24 cellular contexts compared by ENCODE assay signal in the genomic region with DNA sequence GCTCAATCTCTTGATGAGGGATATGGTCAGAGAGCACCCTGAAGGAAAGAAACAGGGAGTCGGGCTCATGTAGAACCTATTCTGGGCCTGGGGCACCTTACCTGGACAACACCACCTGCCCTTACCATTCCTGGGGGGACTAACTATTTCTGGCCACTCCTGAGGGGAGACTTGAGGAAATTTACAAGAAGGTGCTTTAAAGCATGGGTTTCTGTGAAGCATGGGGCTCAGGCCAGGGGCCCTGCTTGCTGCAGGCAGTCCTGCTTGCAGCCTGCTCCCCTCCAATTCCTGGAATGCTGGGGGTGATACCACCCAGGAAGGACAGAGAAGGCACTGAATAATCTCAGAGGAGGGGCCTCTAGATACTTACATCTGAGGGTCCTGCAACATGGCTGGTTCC. TPM values are rescaled to one million over a fixed set of nuclear protein-coding genes. Genes with fewer than 3 reads are reported as not detected.
"Had no signal": no experiment of that assay in that cellular context is flagged by ENCODE, and none has a peak within 500 bp of the region (broad histone marks: within the 10 kb centered on the region; RNA-seq: fewer than 3 reads in every experiment).

No MANE protein-coding gene starts in this region.

- H3K4me3 ChIP-seq: ascending aorta, body of pancreas, SJCRH30 had no signal

- H3K9ac ChIP-seq: SK-N-SH had no signal

- H3K4me1 ChIP-seq: ascending aorta, body of pancreas, SJCRH30 had no signal

- H3K9me3 ChIP-seq: ascending aorta, body of pancreas, SJCRH30, SK-N-SH had no signal

- H3K36me3 ChIP-seq: ascending aorta, SJCRH30 had no signal

- H3K9me2 ChIP-seq: SK-N-SH had no signal

- DNase-seq: activated CD4-positive, alpha-beta T cell treated with anti-CD3 and anti-CD28 coated beads for 48 hours; activated CD4-positive, alpha-beta T cell treated with anti-CD3 and anti-CD28 coated beads, Interleukin-2, amount 50 U/mL, for 4 hours; activated CD8-positive, alpha-beta T cell treated with anti-CD3 and anti-CD28 coated beads, Interleukin-2, amount 10 ng/mL, durations not matched to agents 7 days and 5 days; activated effector memory CD4-positive, alpha-beta T cell treated with anti-CD3 and anti-CD28 coated beads, Interleukin-2, amount 50 U/mL, for 16 hours; activated naive CD4-positive, alpha-beta T cell treated with Interleukin-2 at 50 U/mL for 16 hours; activated naive CD8-positive, alpha-beta T cell treated with anti-CD3 and anti-CD28 coated beads, Interleukin-2, amount 50 U/mL, for 24 hours; activated T-cell treated with anti-CD3 and anti-CD28 coated beads, Interleukin-2, amount 50 U/mL, for 4 hours; amniotic stem cell; body of pancreas; MM.1S; NCI-H1105; NCI-H1436; NCI-H1694 treated with DMSO at 0.1 percent for 48 hours; NCI-H2029 treated with DMSO at 0.1 percent for 48 hours; NCI-H510A treated with DMSO at 0.1 percent for 48 hours; NCI-H69; NK-92 treated with Interleukin-12 subunit alpha and Interleukin-12 subunit beta, amount 100 ng/mL, for 24 hours; OCI-M1; RPMI8226; SJCRH30; SK-N-SH; T-helper 1 cell had no signal

- H3K27ac ChIP-seq: ascending aorta, body of pancreas, SJCRH30 had no signal

- H3K4me2 ChIP-seq: SK-N-SH had no signal

- H3K27me3 ChIP-seq: ascending aorta, body of pancreas, SJCRH30 had no signal

RNA-seq across cellular contexts. Expression of a gene that starts 44.9 kb away (rescaled TPM):
- total RNA-seq: ascending aorta, Right ventricle myocardium inferior, SJCRH30 had no signal
- polyA plus RNA-seq: SK-N-SH had no signal
